Comparison of ENCODE assay signal across 9 cellular contexts in genomic region chr7:32163141-32163806, GRCh38.
DNase-seq lines count a peak whose midpoint lies in the region; ATAC-seq and TF ChIP-seq lines count a peak whose summit lies in the region.
"Had no signal": no experiment of that assay in that cellular context is flagged by ENCODE, and none has a peak within 500 bp of the region (broad histone marks: within the 10 kb centered on the region; RNA-seq: fewer than 3 reads in every experiment).

No MANE protein-coding gene starts in this region.

- no peaks in the 10 kb centered on the region for H3K9me3 ChIP-seq in HEK293 (ENCODE audit: control insufficient read depth, insufficient read depth, low read depth, low read length)
- no peaks in the 10 kb centered on the region for H3K9me3 ChIP-seq in thoracic aorta

- ATAC-seq in left ventricle myocardium superior (peak; percentile 77), thoracic aorta (ENCODE audit: insufficient number of reproducible peaks, low FRiP score, low read depth) (peak; percentile 70)

- H3K36me3 Mint-ChIP-seq in activated CD4-positive, alpha-beta T cell treated with anti-CD3 and anti-CD28 coated beads, Interleukin-2, amount 10 ng/mL, durations not matched to agents 24 days and 14 days (ENCODE audit: low read depth) = no peaks in the 10 kb centered on the region

- H3K4me1 ChIP-seq in HEK293 (ENCODE audit: control insufficient read depth, insufficient read depth, low read length) = no peaks in the 10 kb centered on the region
- H3K4me1 ChIP-seq in thoracic aorta (ENCODE audit: control insufficient read depth in 1 of 2, low read depth in 2 of 2) = peaks cover 12 to 27% of the 10 kb centered on the region in 2 donors

- no peak for TF ChIP-seq CTCF in HEK293 (tag by site-specific recombination; IDR thresholded peaks at IDR 0.05)
- no peak for TF ChIP-seq CTCF in astrocyte of the cerebellum (IDR thresholded peaks at IDR 0.05; ENCODE audit: low read depth, low read length, missing control alignments)
- no peak for TF ChIP-seq CTCF in thoracic aorta (IDR thresholded peaks at IDR 0.05)

- H3K4me3 ChIP-seq in HEK293 (ENCODE audit: low read depth, low read length) (no peak overlapping the region), astrocyte of the cerebellum (ENCODE audit: low read depth, low read length) (no peak overlapping the region), thoracic aorta (no peak overlapping the region)

- intact Hi-C loops in left ventricle myocardium superior (cut with micrococcal nuclease) = no loop called here
- intact Hi-C loops in activated CD4-positive, alpha-beta T cell treated with anti-CD3 and anti-CD28 coated beads, Interleukin-2, amount 10 ng/mL, durations not matched to agents 24 days and 14 days (cut with micrococcal nuclease) = no loop called here

- H3K27ac ChIP-seq in HEK293 (ENCODE audit: extremely low read depth, low read depth, low read length) = no peak overlapping the region
- H3K27ac ChIP-seq in thoracic aorta = peak overlapping the region; percentile 65 to 70

- DNase-seq in astrocyte of the cerebellum (ENCODE audit: low read depth) (peak; percentile 90), left ventricle myocardium superior (peak; percentile 66), thoracic aorta (ENCODE audit: low spot score) (peak; percentile 24), NCI-H1417 treated with DMSO at 0.1 percent for 48 hours (lab: John Stamatoyannopoulos, UW) (no peak), activated T-cell treated with anti-CD3 and anti-CD28 coated beads for 4 hours (no peak), midbrain (lab: John Stamatoyannopoulos, UW) (no peak)
- DNase-seq in activated CD4-positive, alpha-beta T cell treated with anti-CD3 and anti-CD28 coated beads, Interleukin-2, amount 10 ng/mL, durations not matched to agents 24 days and 14 days = no peak
- DNase-seq: NCI-H748 treated with DMSO at 0.1 percent for 48 hours had no signal

- H3K27me3 ChIP-seq in thoracic aorta (replicated peaks; ENCODE audit: insufficient read depth) = no peaks in the 10 kb centered on the region

- no peak overlapping the region for H3K4me3 Mint-ChIP-seq in activated CD4-positive, alpha-beta T cell treated with anti-CD3 and anti-CD28 coated beads, Interleukin-2, amount 10 ng/mL, durations not matched to agents 24 days and 14 days

- in situ Hi-C loops in astrocyte of the cerebellum (cut with HindIII; ENCODE audit: low sequenced_read_pairs) = no loop called here

- no peaks in the 10 kb centered on the region for H3K27me3 Mint-ChIP-seq in activated CD4-positive, alpha-beta T cell treated with anti-CD3 and anti-CD28 coated beads, Interleukin-2, amount 10 ng/mL, durations not matched to agents 24 days and 14 days

- H3K27ac Mint-ChIP-seq in activated CD4-positive, alpha-beta T cell treated with anti-CD3 and anti-CD28 coated beads, Interleukin-2, amount 10 ng/mL, durations not matched to agents 24 days and 14 days = no peak overlapping the region

- H3K36me3 ChIP-seq in HEK293 (ENCODE audit: control insufficient read depth in 2 of 2, insufficient read depth in 1 of 2, low read length in 2 of 2) = no peaks in the 10 kb centered on the region
- H3K36me3 ChIP-seq in thoracic aorta = no peaks in the 10 kb centered on the region

- POLR2A ChIA-PET in HEK293 (lab: Yijun Ruan, JAX) = no interaction called here

- no peaks in the 10 kb centered on the region for H3K4me1 Mint-ChIP-seq in activated CD4-positive, alpha-beta T cell treated with anti-CD3 and anti-CD28 coated beads, Interleukin-2, amount 10 ng/mL, durations not matched to agents 24 days and 14 days

- no peaks in the 10 kb centered on the region for H3K9me3 Mint-ChIP-seq in activated CD4-positive, alpha-beta T cell treated with anti-CD3 and anti-CD28 coated beads, Interleukin-2, amount 10 ng/mL, durations not matched to agents 24 days and 14 days

- CTCF ChIA-PET in HEK293 (lab: Yijun Ruan, JAX) = interaction anchor here (0.7 to 3.5 kb wide), 6 partner anchors 10 to 419 kb away, joined by 3 to 9 read pairs (median 4); no protein-coding TSS in a partner anchor

TF ChIP-seq in HEK293, 187 proteins besides CTCF, POLR2A, EP300 and RAD21:
- TF ChIP-seq ZBTB1 (tag by site-specific recombination; IDR thresholded peaks at IDR 0.05) (no peak), GLIS1 (tag by site-specific recombination; IDR thresholded peaks at IDR 0.05) (peak; percentile 83), ZNF280C (tag by site-specific recombination; IDR thresholded peaks at IDR 0.05) (no peak), ZNF202 (tag by site-specific recombination; IDR thresholded peaks at IDR 0.05; ENCODE audit: borderline replicate concordance) (no peak), ZNF558 (tag by site-specific recombination; IDR thresholded peaks at IDR 0.05) (no peak), BCL6B (tag by site-specific recombination; IDR thresholded peaks at IDR 0.05) (no peak), MEIS1 (CRISPR knock-in tag; IDR thresholded peaks at IDR 0.05; ENCODE audit: borderline replicate concordance) (no peak), ZNF626 (tag by site-specific recombination; IDR thresholded peaks at IDR 0.05) (no peak)

Comparison
In these comparisons a context has a peak if more than half of its experiments do, and no peak if none do; other contexts are left out.
1. DNase-seq: peak in astrocyte of the cerebellum (single experiment), left ventricle myocardium superior (single experiment) and thoracic aorta (single experiment); none in NCI-H1417 treated with DMSO at 0.1 percent for 48 hours (single experiment), activated CD4-positive, alpha-beta T cell treated with anti-CD3 and anti-CD28 coated beads, Interleukin-2, amount 10 ng/mL, durations not matched to agents 24 days and 14 days (single experiment), activated T-cell treated with anti-CD3 and anti-CD28 coated beads for 4 hours (single experiment) and midbrain (single experiment).